8 cellular contexts compared by ENCODE assay signal in genomic region chr4:53015681-53016080, GRCh38.
A peak's percentile ranks its signal among the peaks of the same experiment; 100 is the strongest.
DNase-seq lines count a peak whose midpoint lies in the region; TF ChIP-seq lines count a peak whose summit lies in the region.

No MANE protein-coding gene starts in this region.

- no peak for TF ChIP-seq POLR2A in esophagus squamous epithelium (IDR thresholded peaks at IDR 0.05)

- H3K4me2 ChIP-seq in GM23248 (ENCODE audit: unreplicated experiment) (peak overlapping the region; percentile 23), OCI-LY7 (ENCODE audit: low read length) (no peak overlapping the region), parathyroid adenoma (ENCODE audit: low read length) (no peak overlapping the region), MM.1S (ENCODE audit: low read depth, low read length) (no peak overlapping the region)

- WGBS in GM23248 (ENCODE audit: low coverage in 1 of 2, low lambda C conversion rate in 2 of 2, missing lambda C conversion rate in 2 of 2), 2 experiments: 10 to 16% methylated on average over 5 of the region's 5 CpGs
- WGBS in esophagus squamous epithelium, 2 donors: 44 to 51% methylated on average over 5 of the region's 5 CpGs

- no peaks in the 10 kb centered on the region for H3K9me2 ChIP-seq in GM23248 (ENCODE audit: insufficient read depth)
- no peaks in the 10 kb centered on the region for H3K9me2 ChIP-seq in OCI-LY7 (ENCODE audit: insufficient read depth, low read length)
- H3K9me2 ChIP-seq in MM.1S (replicated peaks; ENCODE audit: insufficient read depth, low read length): no peaks in the 10 kb centered on the region

- TF ChIP-seq CTCF in AG04450 (IDR thresholded peaks at IDR 0.05; ENCODE audit: low read depth, low read length) (peak; percentile 80), OCI-LY7 (conservative IDR thresholded peaks at IDR 0.05; ENCODE audit: low read length) (peak; percentile 83), esophagus squamous epithelium (IDR thresholded peaks at IDR 0.05) (peak in 4 of 6 experiments; percentile 20 to 43 (median 30)), parathyroid adenoma (IDR thresholded peaks at IDR 0.05) (peak; percentile 21), MM.1S (IDR thresholded peaks at IDR 0.05; ENCODE audit: low read length) (no peak)

- in situ Hi-C loops in GM23248 (cut with MboI): loop anchor here (10.0 to 25.0 kb wide), 4 partner anchors 347 to 1209 kb away; partner anchors contain the start of genes PDGFRA and SCFD2

- H3K27ac ChIP-seq in AG04450 (ENCODE audit: low read depth, low read length) (no peak overlapping the region), GM23248 (peak overlapping the region; percentile 43), OCI-LY7 (ENCODE audit: low read depth, low read length, poor library complexity, severe bottlenecking) (no peak overlapping the region), esophagus squamous epithelium (no peak overlapping the region), parathyroid adenoma (no peak overlapping the region), MM.1S (ENCODE audit: low read length) (no peak overlapping the region)

- no peaks in the 10 kb centered on the region for H4K20me1 ChIP-seq in GM23248 (ENCODE audit: insufficient read depth)
- H4K20me1 ChIP-seq in OCI-LY7 (ENCODE audit: insufficient read depth, low read length): no peaks in the 10 kb centered on the region
- no peaks in the 10 kb centered on the region for H4K20me1 ChIP-seq in MM.1S (ENCODE audit: insufficient read depth, low read length)

- H3K4me3 ChIP-seq in AG04450 (ENCODE audit: low read depth, low read length) (no peak overlapping the region), GM23248 (no peak overlapping the region), OCI-LY7 (ENCODE audit: low read depth, low read length, poor library complexity, severe bottlenecking) (no peak overlapping the region), esophagus squamous epithelium (no peak overlapping the region), parathyroid adenoma (ENCODE audit: low read depth, low read length) (no peak overlapping the region), MM.1S (ENCODE audit: low read length) (no peak overlapping the region)

- no peaks in the 10 kb centered on the region for H3K9me3 ChIP-seq in AG04450 (ENCODE audit: control insufficient read depth, insufficient read depth, low read length)
- H3K9me3 ChIP-seq in GM23248 (ENCODE audit: low read depth): no peaks in the 10 kb centered on the region
- H3K9me3 ChIP-seq in OCI-LY7 (ENCODE audit: low read length): no peaks in the 10 kb centered on the region
- H3K9me3 ChIP-seq in esophagus squamous epithelium: no peaks in the 10 kb centered on the region
- no peaks in the 10 kb centered on the region for H3K9me3 ChIP-seq in parathyroid adenoma (ENCODE audit: control insufficient read depth, low read length)
- H3K9me3 ChIP-seq in MM.1S (replicated peaks; ENCODE audit: insufficient read depth, low read length): no peaks in the 10 kb centered on the region

- DNase-seq in AG04450 (ENCODE audit: low read depth, low spot score): no peak
- DNase-seq in GM23248: peak; percentile 70
- peak; percentile 42 for DNase-seq in OCI-LY7 (ENCODE audit: low spot score)
- DNase-seq in esophagus squamous epithelium (lab: John Stamatoyannopoulos, UW): no peak
- no peak for DNase-seq in GOT3 (lab: John Stamatoyannopoulos, UW)
- DNase-seq in MM.1S: no peak
- DNase-seq in activated CD8-positive, alpha-beta memory T cell treated with anti-CD3 and anti-CD28 coated beads, Interleukin-2, amount 50 U/mL, for 48 hours: no peak

- peaks cover 74% of the 10 kb centered on the region for H3K4me1 ChIP-seq in GM23248 (ENCODE audit: insufficient read depth)
- no peaks in the 10 kb centered on the region for H3K4me1 ChIP-seq in OCI-LY7 (ENCODE audit: insufficient read depth, low read length, poor library complexity, severe bottlenecking)
- peaks cover 0 to 29% (median 0%) of the 10 kb centered on the region in 3 donors for H3K4me1 ChIP-seq in esophagus squamous epithelium
- no peaks in the 10 kb centered on the region for H3K4me1 ChIP-seq in parathyroid adenoma
- no peaks in the 10 kb centered on the region for H3K4me1 ChIP-seq in MM.1S (ENCODE audit: low read length)

- POLR2A ChIA-PET in AG04450 (lab: Yijun Ruan, JAX) (no interaction called here), OCI-LY7 (lab: Charles Lee) (interaction anchor here (0.5 kb wide), 1 partner anchor 398 kb away, joined by 3 read pairs; no protein-coding TSS in a partner anchor)

- H3K27me3 ChIP-seq in AG04450 (ENCODE audit: control insufficient read depth, insufficient read depth, low read length) (no peaks in the 10 kb centered on the region), GM23248 (replicated peaks; ENCODE audit: insufficient read depth) (no peaks in the 10 kb centered on the region), esophagus squamous epithelium (no peaks in the 10 kb centered on the region), parathyroid adenoma (ENCODE audit: control insufficient read depth, insufficient read depth, low read length) (no peaks in the 10 kb centered on the region), MM.1S (replicated peaks; ENCODE audit: insufficient read depth, low read length) (no peaks in the 10 kb centered on the region)

- peaks cover 47% of the 10 kb centered on the region for H3F3A ChIP-seq in GM23248 (ENCODE audit: insufficient read depth)
- H3F3A ChIP-seq in MM.1S (ENCODE audit: insufficient read depth, low read length): no peaks in the 10 kb centered on the region

- no TSS peak for BruUV-seq in OCI-LY7 (replicated peaks; lab: Mats Ljungman, UMichigan)

- H3K79me2 ChIP-seq in GM23248 (ENCODE audit: insufficient read depth) (no peaks in the 10 kb centered on the region; the same call in 1 of the 2 replicates), OCI-LY7 (ENCODE audit: insufficient read depth, low read depth, low read length) (no peaks in the 10 kb centered on the region), parathyroid adenoma (no peaks in the 10 kb centered on the region), MM.1S (ENCODE audit: low read length) (no peaks in the 10 kb centered on the region)

- no peak overlapping the region for H2AFZ ChIP-seq in GM23248
- no peak overlapping the region for H2AFZ ChIP-seq in OCI-LY7 (ENCODE audit: low read length)
- H2AFZ ChIP-seq in parathyroid adenoma: no peak overlapping the region
- H2AFZ ChIP-seq in MM.1S (ENCODE audit: low read length): no peak overlapping the region

- H3K9ac ChIP-seq in GM23248 (peak overlapping the region; percentile 45; the same call in 1 of the 2 replicates), parathyroid adenoma (no peak overlapping the region), MM.1S (ENCODE audit: low read length) (no peak overlapping the region)

- H3K36me3 ChIP-seq in GM23248 (ENCODE audit: low read depth) (no peaks in the 10 kb centered on the region), OCI-LY7 (ENCODE audit: insufficient read depth, low read length) (no peaks in the 10 kb centered on the region), esophagus squamous epithelium (no peaks in the 10 kb centered on the region), parathyroid adenoma (ENCODE audit: control insufficient read depth, insufficient read depth, low read length) (no peaks in the 10 kb centered on the region), MM.1S (replicated peaks; ENCODE audit: insufficient read depth, low read length) (no peaks in the 10 kb centered on the region)

- CTCF ChIA-PET in AG04450 (lab: Charles Lee) (interaction anchor here (0.6 to 3.2 kb wide), 37 partner anchors 9 to 1425 kb away, joined by 3 to 45 read pairs (median 3); no protein-coding TSS in a partner anchor), OCI-LY7 (lab: Charles Lee; ENCODE audit: unreplicated experiment) (no interaction called here)

- intact Hi-C loops in OCI-LY7 (cut with micrococcal nuclease; ENCODE audit: unreplicated experiment) (loop anchor here (10.0 kb wide), 1 partner anchor 1219 kb away; no protein-coding TSS in a partner anchor), esophagus squamous epithelium (cut with DNase I) (no loop called here)

Comparison
In these comparisons a context has a peak if more than half of its experiments do, and no peak if none do; other contexts are left out.
1. DNase-seq: peak in GM23248 (single experiment) and OCI-LY7 (single experiment); none in AG04450 (single experiment), esophagus squamous epithelium (single experiment), GOT3 (single experiment), MM.1S (single experiment) and activated CD8-positive, alpha-beta memory T cell treated with anti-CD3 and anti-CD28 coated beads, Interleukin-2, amount 50 U/mL, for 48 hours (single experiment).